Comparison of ENCODE assay signal across 8 cellular contexts in genomic region chr22:44329179-44329796, GRCh38. TPM values are rescaled to one million over a fixed set of nuclear protein-coding genes. Genes with fewer than 3 reads are reported as not detected.
A peak's percentile ranks its signal among the peaks of the same experiment; 100 is the strongest.
DNase-seq lines count a peak whose midpoint lies in the region; ATAC-seq lines count a peak whose summit lies in the region.

No MANE protein-coding gene starts in this region.

- no peaks in the 10 kb centered on the region for H3K36me3 Mint-ChIP-seq in T-helper 2 cell treated with Interferon-gamma antibody and Interleukin-4, amounts not matched to agents 5 μg/mL and 100 μg/mL, for 36 hours (ENCODE audit: low read depth)

- ATAC-seq in HG02852 (IDR thresholded peaks at IDR 0.05; ENCODE audit: unreplicated experiment) (peak; percentile 69), sciatic nerve (no peak)

- H3K4me3 Mint-ChIP-seq in T-helper 2 cell treated with Interferon-gamma antibody and Interleukin-4, amounts not matched to agents 5 μg/mL and 100 μg/mL, for 36 hours = peak overlapping the region; percentile 44

- intact Hi-C loops in sciatic nerve (cut with DNase I) = no loop called here

- H3K4me1 Mint-ChIP-seq in T-helper 2 cell treated with Interferon-gamma antibody and Interleukin-4, amounts not matched to agents 5 μg/mL and 100 μg/mL, for 36 hours (ENCODE audit: low read depth) = peaks cover 11% of the 10 kb centered on the region

- no peak overlapping the region for H3K27ac Mint-ChIP-seq in T-helper 2 cell treated with Interferon-gamma antibody and Interleukin-4, amounts not matched to agents 5 μg/mL and 100 μg/mL, for 36 hours

- H3K9me3 Mint-ChIP-seq in T-helper 2 cell treated with Interferon-gamma antibody and Interleukin-4, amounts not matched to agents 5 μg/mL and 100 μg/mL, for 36 hours = no peaks in the 10 kb centered on the region

- peak; percentile 35 to 44 for DNase-seq in NOMO-1 (lab: John Stamatoyannopoulos, UW; ENCODE audit: unreplicated experiment in 2 of 2)
- DNase-seq in NOMO-1 treated with dmso at 0.1 percent for 144 hours (lab: John Stamatoyannopoulos, UW; ENCODE audit: unreplicated experiment) = no peak
- peak; percentile 43 for DNase-seq in T-helper 2 cell treated with Interferon-gamma antibody and Interleukin-4, amounts not matched to agents 5 μg/mL and 100 μg/mL, for 36 hours (ENCODE audit: low spot score)
- peak; percentile 9 to 23 for DNase-seq in stimulated activated CD4-positive, alpha-beta T cell treated with anti-CD3 and anti-CD28 coated beads, Interleukin-4, amount 100 ng/mL, for 48 hours (ENCODE audit: low read depth in 2 of 2)
- DNase-seq in cerebellar cortex (ENCODE audit: low spot score) = no peak
- no peak for DNase-seq in sciatic nerve (ENCODE audit: low spot score)
- no peak for DNase-seq in T1000 (lab: John Stamatoyannopoulos, UW)

- H3K27me3 Mint-ChIP-seq in T-helper 2 cell treated with Interferon-gamma antibody and Interleukin-4, amounts not matched to agents 5 μg/mL and 100 μg/mL, for 36 hours (ENCODE audit: low read depth) = peaks cover 63% of the 10 kb centered on the region

RNA-seq across cellular contexts. Expression of gene SHISAL1, which starts 16.5 kb away (rescaled TPM):
- total RNA-seq in sciatic nerve = 2.1 TPM

Comparison
In these comparisons a context has a peak if more than half of its experiments do, and no peak if none do; other contexts are left out.
1. DNase-seq: peak in NOMO-1 (2 of 2), T-helper 2 cell treated with Interferon-gamma antibody and Interleukin-4, amounts not matched to agents 5 μg/mL and 100 μg/mL, for 36 hours (single experiment) and stimulated activated CD4-positive, alpha-beta T cell treated with anti-CD3 and anti-CD28 coated beads, Interleukin-4, amount 100 ng/mL, for 48 hours (2 of 2); none in NOMO-1 treated with dmso at 0.1 percent for 144 hours (single experiment), cerebellar cortex (single experiment), sciatic nerve (single experiment) and T1000 (single experiment).